1 cellular context compared by ENCODE assay signal in genomic region chr16:8110572-8111514, GRCh38.
TF ChIP-seq lines count a peak whose summit lies in the region.

No MANE protein-coding gene starts in this region.

TF ChIP-seq in K562, 482 proteins besides CTCF, POLR2A, EP300 and RAD21 (continued from another document and continues in another):
- TF ChIP-seq, protein P1, sequence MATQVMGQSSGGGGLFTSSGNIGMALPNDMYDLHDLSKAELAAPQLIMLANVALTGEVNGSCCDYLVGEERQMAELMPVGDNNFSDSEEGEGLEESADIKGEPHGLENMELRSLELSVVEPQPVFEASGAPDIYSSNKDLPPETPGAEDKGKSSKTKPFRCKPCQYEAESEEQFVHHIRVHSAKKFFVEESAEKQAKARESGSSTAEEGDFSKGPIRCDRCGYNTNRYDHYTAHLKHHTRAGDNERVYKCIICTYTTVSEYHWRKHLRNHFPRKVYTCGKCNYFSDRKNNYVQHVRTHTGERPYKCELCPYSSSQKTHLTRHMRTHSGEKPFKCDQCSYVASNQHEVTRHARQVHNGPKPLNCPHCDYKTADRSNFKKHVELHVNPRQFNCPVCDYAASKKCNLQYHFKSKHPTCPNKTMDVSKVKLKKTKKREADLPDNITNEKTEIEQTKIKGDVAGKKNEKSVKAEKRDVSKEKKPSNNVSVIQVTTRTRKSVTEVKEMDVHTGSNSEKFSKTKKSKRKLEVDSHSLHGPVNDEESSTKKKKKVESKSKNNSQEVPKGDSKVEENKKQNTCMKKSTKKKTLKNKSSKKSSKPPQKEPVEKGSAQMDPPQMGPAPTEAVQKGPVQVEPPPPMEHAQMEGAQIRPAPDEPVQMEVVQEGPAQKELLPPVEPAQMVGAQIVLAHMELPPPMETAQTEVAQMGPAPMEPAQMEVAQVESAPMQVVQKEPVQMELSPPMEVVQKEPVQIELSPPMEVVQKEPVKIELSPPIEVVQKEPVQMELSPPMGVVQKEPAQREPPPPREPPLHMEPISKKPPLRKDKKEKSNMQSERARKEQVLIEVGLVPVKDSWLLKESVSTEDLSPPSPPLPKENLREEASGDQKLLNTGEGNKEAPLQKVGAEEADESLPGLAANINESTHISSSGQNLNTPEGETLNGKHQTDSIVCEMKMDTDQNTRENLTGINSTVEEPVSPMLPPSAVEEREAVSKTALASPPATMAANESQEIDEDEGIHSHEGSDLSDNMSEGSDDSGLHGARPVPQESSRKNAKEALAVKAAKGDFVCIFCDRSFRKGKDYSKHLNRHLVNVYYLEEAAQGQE (CRISPR knock-in tag; IDR thresholded peaks at IDR 0.05; ENCODE audit: low read depth): no peak
- TF ChIP-seq PTTG1 (tag; IDR thresholded peaks at IDR 0.05; ENCODE audit: low read depth) (no peak), ZC3H8 (IDR thresholded peaks at IDR 0.05) (no peak), MTA1 (IDR thresholded peaks at IDR 0.05; ENCODE audit: borderline replicate concordance) (0 out of 2 replicates have a peak, but pooled peaks have one; percentile 26), RBM22 (IDR thresholded peaks at IDR 0.05; ENCODE audit: low read depth, low read length, poor library complexity, severe bottlenecking) (no peak), ZNF184 (CRISPR knock-in tag; IDR thresholded peaks at IDR 0.05) (no peak), HCFC1 (IDR thresholded peaks at IDR 0.05; ENCODE audit: low read depth, low read length) (no peak), ZNF778 (CRISPR knock-in tag; IDR thresholded peaks at IDR 0.05) (no peak), ZNF551 (CRISPR knock-in tag; IDR thresholded peaks at IDR 0.05) (0 out of 2 replicates have a peak, but pooled peaks have one; percentile 27), ZNF134 (CRISPR knock-in tag; conservative IDR thresholded peaks at IDR 0.05) (no peak), ARID2 (IDR thresholded peaks at IDR 0.05) (0 out of 2 replicates have a peak, but pooled peaks have one; percentile 19), TAF1 (IDR thresholded peaks at IDR 0.05; ENCODE audit: control insufficient read depth, extremely low read depth, insufficient read depth, low read length, severe bottlenecking) (peak; percentile 64), E2F6 (IDR thresholded peaks at IDR 0.05; ENCODE audit: borderline replicate concordance in 1 of 2, extremely low read depth in 1 of 2, insufficient read depth in 1 of 2, insufficient read length in 1 of 2, low read depth in 1 of 2, low read length in 1 of 2, poor library complexity in 1 of 2, severe bottlenecking in 1 of 2) (peak in 1 of 2 experiments; percentile 62), POLR2B (IDR thresholded peaks at IDR 0.05; ENCODE audit: low read depth, partially characterized antibody) (peak; percentile 33), ESRRB (CRISPR knock-in tag; IDR thresholded peaks at IDR 0.05; ENCODE audit: borderline replicate concordance) (no peak), FOXA3 (CRISPR knock-in tag; conservative IDR thresholded peaks at IDR 0.05 in 1 of 2, IDR thresholded peaks at IDR 0.05 in 1 of 2) (no peak), RCOR1 (IDR thresholded peaks at IDR 0.05; ENCODE audit: borderline replicate concordance in 1 of 2, low read depth in 2 of 2, low read length in 2 of 2) (0 out of 4 replicates have a peak, but pooled peaks of 1 of the 2 experiments have one; percentile 30), KAT8 (IDR thresholded peaks at IDR 0.05; ENCODE audit: low read depth) (no peak), RHOXF2B (CRISPR knock-in tag; conservative IDR thresholded peaks at IDR 0.05) (no peak), CBFA2T3 (IDR thresholded peaks at IDR 0.05) (peak; percentile 10; the same call in 1 of the 2 replicates), FOXP4 (CRISPR knock-in tag; IDR thresholded peaks at IDR 0.05; ENCODE audit: borderline replicate concordance) (no peak), PRMT5 (CRISPR knock-in tag; IDR thresholded peaks at IDR 0.05) (no peak), HLTF (IDR thresholded peaks at IDR 0.05) (no peak), ZNF395 (CRISPR knock-in tag; IDR thresholded peaks at IDR 0.05) (peak; percentile 71), HDAC8 (tag; IDR thresholded peaks at IDR 0.05) (no peak), RBM25 (IDR thresholded peaks at IDR 0.05; ENCODE audit: low read depth, low read length, severe bottlenecking) (peak; percentile 56), ZNF277 (CRISPR knock-in tag; IDR thresholded peaks at IDR 0.05; ENCODE audit: borderline replicate concordance) (no peak), SREBF2 (CRISPR knock-in tag; IDR thresholded peaks at IDR 0.05) (no peak), TRIM28 (IDR thresholded peaks at IDR 0.05) (0 out of 2 replicates have a peak, but pooled peaks have one; percentile 15), KLF16 (IDR thresholded peaks at IDR 0.05) (no peak), CEBPG (CRISPR knock-in tag; IDR thresholded peaks at IDR 0.05) (no peak), CEBPG (tag; conservative IDR thresholded peaks at IDR 0.05 in 1 of 2, IDR thresholded peaks at IDR 0.05 in 1 of 2) (no peak), RB1 (IDR thresholded peaks at IDR 0.05; ENCODE audit: low read depth) (no peak), POLR2G (IDR thresholded peaks at IDR 0.05; ENCODE audit: low read depth, low read length) (0 out of 2 replicates have a peak, but pooled peaks have one; percentile 44), SIN3A (IDR thresholded peaks at IDR 0.05; ENCODE audit: borderline replicate concordance in 2 of 2, control insufficient read depth in 1 of 2, low read depth in 2 of 2, low read length in 2 of 2) (peak in 1 of 2 experiments; percentile 51; a peak in 1 of 4 replicates), SOX6 (IDR thresholded peaks at IDR 0.05) (0 out of 2 replicates have a peak, but pooled peaks have one; percentile 20), ZNF644 (tag; IDR thresholded peaks at IDR 0.05; ENCODE audit: low read depth) (no peak), XRCC3 (IDR thresholded peaks at IDR 0.05) (no peak), SMARCB1 (IDR thresholded peaks at IDR 0.05; ENCODE audit: insufficient read length, low read depth) (no peak), GMEB1 (CRISPR knock-in tag; IDR thresholded peaks at IDR 0.05) (no peak), TBL1XR1 (IDR thresholded peaks at IDR 0.05; ENCODE audit: low read length in 2 of 2) (no peak), BRF1 (IDR thresholded peaks at IDR 0.05; ENCODE audit: borderline replicate concordance, extremely low read depth, insufficient read length) (no peak), SAFB (IDR thresholded peaks at IDR 0.05; ENCODE audit: borderline replicate concordance, low read depth, low read length) (no peak), STAT5A (IDR thresholded peaks at IDR 0.05; ENCODE audit: borderline replicate concordance, low read length) (no peak), ZNF41 (CRISPR knock-in tag; conservative IDR thresholded peaks at IDR 0.05) (no peak), C11orf30 (IDR thresholded peaks at IDR 0.05; ENCODE audit: low read depth) (peak; percentile 88), RFX1 (IDR thresholded peaks at IDR 0.05) (no peak), MCM5 (IDR thresholded peaks at IDR 0.05; ENCODE audit: low read depth) (no peak), POLR2AphosphoS5 (IDR thresholded peaks at IDR 0.05; ENCODE audit: control insufficient read depth, insufficient read depth, low read depth, low read length) (peak; percentile 51; the same call in 1 of the 2 replicates), SRSF3 (IDR thresholded peaks at IDR 0.05; ENCODE audit: insufficient read depth, low read length) (no peak), MTA2 (IDR thresholded peaks at IDR 0.05; ENCODE audit: low read depth) (no peak), ZNF586 (CRISPR knock-in tag; conservative IDR thresholded peaks at IDR 0.05) (no peak), ELF2 (CRISPR knock-in tag; IDR thresholded peaks at IDR 0.05) (no peak), ZNF699 (CRISPR knock-in tag; IDR thresholded peaks at IDR 0.05; ENCODE audit: insufficient replicate concordance) (no peak)
- TF ChIP-seq, protein P2, sequence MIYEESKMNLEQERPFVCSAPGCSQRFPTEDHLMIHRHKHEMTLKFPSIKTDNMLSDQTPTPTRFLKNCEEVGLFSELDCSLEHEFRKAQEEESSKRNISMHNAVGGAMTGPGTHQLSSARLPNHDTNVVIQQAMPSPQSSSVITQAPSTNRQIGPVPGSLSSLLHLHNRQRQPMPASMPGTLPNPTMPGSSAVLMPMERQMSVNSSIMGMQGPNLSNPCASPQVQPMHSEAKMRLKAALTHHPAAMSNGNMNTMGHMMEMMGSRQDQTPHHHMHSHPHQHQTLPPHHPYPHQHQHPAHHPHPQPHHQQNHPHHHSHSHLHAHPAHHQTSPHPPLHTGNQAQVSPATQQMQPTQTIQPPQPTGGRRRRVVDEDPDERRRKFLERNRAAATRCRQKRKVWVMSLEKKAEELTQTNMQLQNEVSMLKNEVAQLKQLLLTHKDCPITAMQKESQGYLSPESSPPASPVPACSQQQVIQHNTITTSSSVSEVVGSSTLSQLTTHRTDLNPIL (CRISPR knock-in tag; IDR thresholded peaks at IDR 0.05): no peak
- TF ChIP-seq, protein P3, sequence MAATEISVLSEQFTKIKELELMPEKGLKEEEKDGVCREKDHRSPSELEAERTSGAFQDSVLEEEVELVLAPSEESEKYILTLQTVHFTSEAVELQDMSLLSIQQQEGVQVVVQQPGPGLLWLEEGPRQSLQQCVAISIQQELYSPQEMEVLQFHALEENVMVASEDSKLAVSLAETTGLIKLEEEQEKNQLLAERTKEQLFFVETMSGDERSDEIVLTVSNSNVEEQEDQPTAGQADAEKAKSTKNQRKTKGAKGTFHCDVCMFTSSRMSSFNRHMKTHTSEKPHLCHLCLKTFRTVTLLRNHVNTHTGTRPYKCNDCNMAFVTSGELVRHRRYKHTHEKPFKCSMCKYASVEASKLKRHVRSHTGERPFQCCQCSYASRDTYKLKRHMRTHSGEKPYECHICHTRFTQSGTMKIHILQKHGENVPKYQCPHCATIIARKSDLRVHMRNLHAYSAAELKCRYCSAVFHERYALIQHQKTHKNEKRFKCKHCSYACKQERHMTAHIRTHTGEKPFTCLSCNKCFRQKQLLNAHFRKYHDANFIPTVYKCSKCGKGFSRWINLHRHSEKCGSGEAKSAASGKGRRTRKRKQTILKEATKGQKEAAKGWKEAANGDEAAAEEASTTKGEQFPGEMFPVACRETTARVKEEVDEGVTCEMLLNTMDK (IDR thresholded peaks at IDR 0.05; ENCODE audit: borderline replicate concordance, insufficient read depth, low read depth, low read length, poor library complexity, severe bottlenecking): no peak
- TF ChIP-seq, protein P4, sequence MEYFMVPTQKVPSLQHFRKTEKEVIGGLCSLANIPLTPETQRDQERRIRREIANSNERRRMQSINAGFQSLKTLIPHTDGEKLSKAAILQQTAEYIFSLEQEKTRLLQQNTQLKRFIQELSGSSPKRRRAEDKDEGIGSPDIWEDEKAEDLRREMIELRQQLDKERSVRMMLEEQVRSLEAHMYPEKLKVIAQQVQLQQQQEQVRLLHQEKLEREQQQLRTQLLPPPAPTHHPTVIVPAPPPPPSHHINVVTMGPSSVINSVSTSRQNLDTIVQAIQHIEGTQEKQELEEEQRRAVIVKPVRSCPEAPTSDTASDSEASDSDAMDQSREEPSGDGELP (CRISPR knock-in tag; IDR thresholded peaks at IDR 0.05; ENCODE audit: borderline replicate concordance): peak; percentile 41; the same call in 1 of the 2 replicates
